9 cellular contexts compared by ENCODE assay signal in genomic region chr19:52370341-52370710, GRCh38. TPM values are rescaled to one million over a fixed set of nuclear protein-coding genes. Genes with fewer than 3 reads are reported as not detected.
A peak's percentile ranks its signal among the peaks of the same experiment; 100 is the strongest.
DNase-seq lines count a peak whose midpoint lies in the region; ATAC-seq, FAIRE-seq and TF ChIP-seq lines count a peak whose summit lies in the region.
"Had no signal": no experiment of that assay in that cellular context is flagged by ENCODE, and none has a peak within 500 bp of the region (broad histone marks: within the 10 kb centered on the region; RNA-seq: fewer than 3 reads in every experiment).

No MANE protein-coding gene starts in this region.

- no peak for TF ChIP-seq CTCF in K562 (IDR thresholded peaks at IDR 0.05 in 2 of 3, conservative IDR thresholded peaks at IDR 0.05 in 1 of 3; ENCODE audit: insufficient read depth in 2 of 3, low read depth in 1 of 3, low read length in 3 of 3)
- no peak for TF ChIP-seq CTCF in right lobe of liver (IDR thresholded peaks at IDR 0.05)
- TF ChIP-seq CTCF in thoracic aorta (IDR thresholded peaks at IDR 0.05): no peak

- H3K27me3 Mint-ChIP-seq in activated CD8-positive, alpha-beta memory T cell treated with anti-CD3 and anti-CD28 coated beads, Interleukin-2, amount 10 ng/mL, durations not matched to agents 7 days and 5 days: no peaks in the 10 kb centered on the region

- no peak overlapping the region for H3K27ac ChIP-seq in K562 (ENCODE audit: extremely low read depth, low read depth, low read length)
- peak overlapping the region; percentile 38 to 87 (median 66) for H3K27ac ChIP-seq in right lobe of liver
- peak overlapping the region; percentile 97 to 100 for H3K27ac ChIP-seq in thoracic aorta

- CTCF ChIA-PET in activated CD8-positive, alpha-beta memory T cell treated with anti-CD3 and anti-CD28 coated beads, Interleukin-2, amount 10 ng/mL, durations not matched to agents 7 days and 5 days (lab: Charles Lee): no interaction called here
- CTCF ChIA-PET in K562 (lab: Yijun Ruan, JAX; ENCODE audit: low intra/inter-chr PET ratio): no interaction called here

- H3K9me3 ChIP-seq in K562 (replicated peaks; ENCODE audit: control insufficient read depth, insufficient read depth, low read depth, low read length): no peaks in the 10 kb centered on the region; the same call in 1 of the 2 replicates
- H3K9me3 ChIP-seq in right lobe of liver: peaks cover 0 to 30% (median 3%) of the 10 kb centered on the region in 4 donors
- H3K9me3 ChIP-seq in thoracic aorta: peaks cover 41% of the 10 kb centered on the region

- H3K9me3 Mint-ChIP-seq in activated CD8-positive, alpha-beta memory T cell treated with anti-CD3 and anti-CD28 coated beads, Interleukin-2, amount 10 ng/mL, durations not matched to agents 7 days and 5 days (ENCODE audit: low read depth): peaks cover 34% of the 10 kb centered on the region

- peak overlapping the region; percentile 90 for H3K4me3 Mint-ChIP-seq in activated CD8-positive, alpha-beta memory T cell treated with anti-CD3 and anti-CD28 coated beads, Interleukin-2, amount 10 ng/mL, durations not matched to agents 7 days and 5 days

- peak overlapping the region; percentile 98 for H3K27ac Mint-ChIP-seq in activated CD8-positive, alpha-beta memory T cell treated with anti-CD3 and anti-CD28 coated beads, Interleukin-2, amount 10 ng/mL, durations not matched to agents 7 days and 5 days

- TF ChIP-seq POLR2A in K562 (conservative IDR thresholded peaks at IDR 0.05) (no peak), right lobe of liver (IDR thresholded peaks at IDR 0.05) (no peak)

- TF ChIP-seq RAD21 in K562 (CRISPR knock-in tag; conservative IDR thresholded peaks at IDR 0.05 in 1 of 2, IDR thresholded peaks at IDR 0.05 in 1 of 2): no peak

- no peak for DNase-seq in activated CD8-positive, alpha-beta memory T cell treated with anti-CD3 and anti-CD28 coated beads, Interleukin-2, amount 10 ng/mL, durations not matched to agents 7 days and 5 days
- no peak for DNase-seq in activated CD8-positive, alpha-beta memory T cell treated with anti-CD3 and anti-CD28 coated beads, Interleukin-2, amount 50 U/mL, for 48 hours
- DNase-seq in K562 (ENCODE audit: extremely low read depth in 1 of 4, low spot score in 3 of 4) (no peak), right lobe of liver (no peak), thoracic aorta (ENCODE audit: low spot score) (no peak), SKM-1 (lab: John Stamatoyannopoulos, UW; ENCODE audit: unreplicated experiment) (no peak)

- FAIRE-seq in K562 (lab: Jason Lieb, UNC): no peak

- POLR2A ChIA-PET in K562 (lab: Yijun Ruan, JAX): no interaction called here

- no TSS peak for BruUV-seq in K562 (replicated peaks; lab: Mats Ljungman, UMichigan)

- H4K20me1 ChIP-seq in K562 (replicated peaks; ENCODE audit: control insufficient read depth, insufficient read depth, low read length): no peaks in the 10 kb centered on the region

- no peak overlapping the region for H3K9ac ChIP-seq in K562 (ENCODE audit: insufficient read depth in 1 of 2, low read depth in 2 of 2, low read length in 2 of 2)

- H3K4me3 ChIP-seq in K562 (peak overlapping the region; percentile 23), right lobe of liver (peak overlapping the region; percentile 50 to 64 (median 54)), thoracic aorta (peak overlapping the region; percentile 99)

- H3K4me1 Mint-ChIP-seq in activated CD8-positive, alpha-beta memory T cell treated with anti-CD3 and anti-CD28 coated beads, Interleukin-2, amount 10 ng/mL, durations not matched to agents 7 days and 5 days: peaks cover 17% of the 10 kb centered on the region

- no peak for TF ChIP-seq EP300 in K562 (IDR thresholded peaks at IDR 0.05; ENCODE audit: low read length)

- peaks cover 67% of the 10 kb centered on the region for H3K36me3 Mint-ChIP-seq in activated CD8-positive, alpha-beta memory T cell treated with anti-CD3 and anti-CD28 coated beads, Interleukin-2, amount 10 ng/mL, durations not matched to agents 7 days and 5 days

- no peaks in the 10 kb centered on the region for H3K9me1 ChIP-seq in K562 (ENCODE audit: control insufficient read depth, insufficient read depth, low read length)

- H3K79me2 ChIP-seq in K562 (ENCODE audit: control insufficient read depth, insufficient read depth, low read length): no peaks in the 10 kb centered on the region

- H3K4me1 ChIP-seq in K562 (replicated peaks in 1 of 2; ENCODE audit: control insufficient read depth in 2 of 2, insufficient read depth in 2 of 2, low read length in 2 of 2) (no peaks in the 10 kb centered on the region), right lobe of liver (no peaks in the 10 kb centered on the region), thoracic aorta (ENCODE audit: control insufficient read depth in 1 of 2, low read depth in 2 of 2) (peaks cover 6 to 9% of the 10 kb centered on the region in 2 donors)

- ATAC-seq in activated CD8-positive, alpha-beta memory T cell treated with anti-CD3 and anti-CD28 coated beads, Interleukin-2, amount 10 ng/mL, durations not matched to agents 7 days and 5 days: no peak
- ATAC-seq in K562 (no peak), right lobe of liver (no peak), thoracic aorta (ENCODE audit: insufficient number of reproducible peaks, low FRiP score, low read depth) (no peak), HG02981 (IDR thresholded peaks at IDR 0.05; ENCODE audit: unreplicated experiment) (no peak), GM18861 (IDR thresholded peaks at IDR 0.05; ENCODE audit: unreplicated experiment) (no peak)
- ATAC-seq: HCT116 had no signal

- no peaks in the 10 kb centered on the region for H3K27me3 ChIP-seq in K562 (ENCODE audit: control insufficient read depth in 2 of 2, insufficient read depth in 2 of 2, low read length in 2 of 2)
- H3K27me3 ChIP-seq in right lobe of liver: no peaks in the 10 kb centered on the region
- no peaks in the 10 kb centered on the region for H3K27me3 ChIP-seq in thoracic aorta (replicated peaks; ENCODE audit: insufficient read depth)

- intact Hi-C loops in K562 (cut with micrococcal nuclease) (no loop called here), right lobe of liver (cut with DNase I) (no loop called here)

- no peak overlapping the region for H2AFZ ChIP-seq in K562 (ENCODE audit: low read depth, low read length)

- no peak overlapping the region for H3K4me2 ChIP-seq in K562 (ENCODE audit: insufficient read depth, low read length)

- WGBS in K562 (ENCODE audit: insufficient coverage, low coverage, missing lambda C conversion rate): 19% methylated on average over 7 of the region's 7 CpGs
- WGBS in right lobe of liver (ENCODE audit: insufficient coverage, low coverage, low lambda C conversion rate, missing lambda C conversion rate): 44% methylated on average over 7 of the region's 7 CpGs

- H3K36me3 ChIP-seq in K562 (ENCODE audit: control insufficient read depth, insufficient read depth, low read length): no peaks in the 10 kb centered on the region
- peaks cover 0 to 13% (median 0%) of the 10 kb centered on the region in 4 donors for H3K36me3 ChIP-seq in right lobe of liver
- peaks cover 26% of the 10 kb centered on the region for H3K36me3 ChIP-seq in thoracic aorta

- in situ Hi-C loops in K562 (cut with MboI): no loop called here

RNA-seq across cellular contexts. Expression of gene ZNF880, which starts 0.6 kb away (rescaled TPM):
- 10 to 100 TPM; 11.9 to 18.8 TPM for total RNA-seq in activated CD8-positive, alpha-beta memory T cell treated with anti-CD3 and anti-CD28 coated beads, Interleukin-2, amount 10 ng/mL, durations not matched to agents 7 days and 5 days
- total RNA-seq in K562 (2011; cell fraction: chromatin; rRNA removed; ENCODE audit: low replicate concordance): 1.4 and 1.6 TPM in 2 replicates
- 0.92 and 1.7 TPM in 2 replicates for total RNA-seq in K562 (2011; cell fraction: nucleolus; rRNA removed)
- total RNA-seq in K562 (2011; cell fraction: nucleoplasm; rRNA removed): 0.76 and 1.0 TPM in 2 replicates
- 0.29 TPM in 1 of 2 replicates, not detected in the other for total RNA-seq in K562 (2014; rRNA removed)
- total RNA-seq in K562 (2014; rRNA removed; fragmentation: Illumina TruSeq; extraction: Trizol): 0.41 and 0.51 TPM in 2 replicates
- total RNA-seq in K562 (2015; rRNA removed; fragmentation: Illumina TruSeq; extraction: Trizol): 0.11 and 0.76 TPM in 2 replicates
- total RNA-seq in K562 (2021): 0.40 and 0.47 TPM in 2 replicates
- polyA plus RNA-seq in K562 (2011; rRNA removed): 0.17 TPM in 1 of 2 replicates, not detected in the other
- 0.30 TPM in 1 of 2 replicates, not detected in the other for polyA plus RNA-seq in K562 (2011; cell fraction: cytosol; rRNA removed)
- 0.32 and 0.48 TPM in 2 replicates for polyA plus RNA-seq in K562 (2011; cell fraction: nucleus; rRNA removed)
- 0.68 and 0.72 TPM in 2 replicates for polyA plus RNA-seq in K562 (2012)
- 0.15 and 1.2 TPM in 2 replicates for polyA plus RNA-seq in K562 (2014; fragmentation: Illumina TruSeq; extraction: Trizol)
- 1 to 10 TPM in 1 of 2 experiments, under 1 TPM in 1; 0.79 to 1.9 TPM for polyA plus RNA-seq in K562 (2014; fragmentation: Nextera tagmentation; extraction: Ambion mirVana)
- 1.0 and 2.3 TPM in 2 replicates for polyA plus RNA-seq in K562 (2014; rRNA removed)
- 0.74 TPM in 1 of 2 replicates, not detected in the other for polyA minus RNA-seq in K562 (2011; rRNA and poly(A)+ RNA removed)
- polyA minus RNA-seq in K562 (2011; cell fraction: cytosol; rRNA and poly(A)+ RNA removed): not detected in 2 replicates
- polyA minus RNA-seq in K562 (2011; cell fraction: nucleus; rRNA and poly(A)+ RNA removed): 0.11 TPM in 1 of 2 replicates, not detected in the other
- 1 to 10 TPM; 1.0 to 2.9 (median 2.3) TPM for total RNA-seq in right lobe of liver
- total RNA-seq in thoracic aorta: 10 to 100 TPM; 14.6 to 23.7 TPM

RNA-seq across cellular contexts. Expression of gene ZNF528, which starts 27.3 kb away (rescaled TPM):
- 10 to 100 TPM; 11.7 to 15.0 TPM for total RNA-seq in activated CD8-positive, alpha-beta memory T cell treated with anti-CD3 and anti-CD28 coated beads, Interleukin-2, amount 10 ng/mL, durations not matched to agents 7 days and 5 days
- 4.4 and 6.6 TPM in 2 replicates for total RNA-seq in K562 (2011; cell fraction: chromatin; rRNA removed; ENCODE audit: low replicate concordance)
- 2.7 and 3.7 TPM in 2 replicates for total RNA-seq in K562 (2011; cell fraction: nucleolus; rRNA removed)
- total RNA-seq in K562 (2011; cell fraction: nucleoplasm; rRNA removed): 5.6 and 7.0 TPM in 2 replicates
- total RNA-seq in K562 (2014; rRNA removed): 1.5 and 2.2 TPM in 2 replicates
- total RNA-seq in K562 (2014; rRNA removed; fragmentation: Illumina TruSeq; extraction: Trizol): 3.9 and 4.2 TPM in 2 replicates
- total RNA-seq in K562 (2015; rRNA removed; fragmentation: Illumina TruSeq; extraction: Trizol): 2.4 and 2.6 TPM in 2 replicates
- 1.4 and 2.0 TPM in 2 replicates for total RNA-seq in K562 (2021)
- polyA plus RNA-seq in K562 (2011; rRNA removed): 0.87 and 1.5 TPM in 2 replicates
- 0.24 and 0.46 TPM in 2 replicates for polyA plus RNA-seq in K562 (2011; cell fraction: cytosol; rRNA removed)
- polyA plus RNA-seq in K562 (2011; cell fraction: nucleus; rRNA removed): 1.5 and 2.2 TPM in 2 replicates
- 1.1 and 5.0 TPM in 2 replicates for polyA plus RNA-seq in K562 (2012)
- polyA plus RNA-seq in K562 (2014; fragmentation: Illumina TruSeq; extraction: Trizol): 2.3 and 2.6 TPM in 2 replicates
- 1 to 10 TPM; 1.2 to 2.4 TPM for polyA plus RNA-seq in K562 (2014; fragmentation: Nextera tagmentation; extraction: Ambion mirVana)
- 1.6 and 2.6 TPM in 2 replicates for polyA plus RNA-seq in K562 (2014; rRNA removed)
- polyA minus RNA-seq in K562 (2011; rRNA and poly(A)+ RNA removed): 0.39 and 0.51 TPM in 2 replicates
- polyA minus RNA-seq in K562 (2011; cell fraction: cytosol; rRNA and poly(A)+ RNA removed): not detected in 2 replicates
- polyA minus RNA-seq in K562 (2011; cell fraction: nucleus; rRNA and poly(A)+ RNA removed): 1.1 and 1.6 TPM in 2 replicates
- total RNA-seq in right lobe of liver: 1 to 10 TPM; 1.9 to 7.5 (median 3.5) TPM
- 10 to 100 TPM; 31.7 to 43.4 TPM for total RNA-seq in thoracic aorta

RNA-seq across cellular contexts. Expression of gene ZNF610, which starts 34.3 kb away (rescaled TPM):
- total RNA-seq in activated CD8-positive, alpha-beta memory T cell treated with anti-CD3 and anti-CD28 coated beads, Interleukin-2, amount 10 ng/mL, durations not matched to agents 7 days and 5 days: 1 to 10 TPM; 1.4 to 2.0 TPM
- total RNA-seq in K562 (2011; cell fraction: chromatin; rRNA removed; ENCODE audit: low replicate concordance): not detected in 2 replicates
- total RNA-seq in K562 (2011; cell fraction: nucleolus; rRNA removed): not detected in 2 replicates
- not detected in 2 replicates for total RNA-seq in K562 (2011; cell fraction: nucleoplasm; rRNA removed)
- total RNA-seq in K562 (2014; rRNA removed) (not detected in 2 replicates), K562 (2014; rRNA removed; fragmentation: Illumina TruSeq; extraction: Trizol) (not detected in 2 replicates), K562 (2015; rRNA removed; fragmentation: Illumina TruSeq; extraction: Trizol) (not detected in 2 replicates), K562 (2021) (not detected in 2 replicates), right lobe of liver (under 1 TPM in 5 of 6 experiments, not detected in 1; 0.16 to 0.51 (median 0.39) TPM), thoracic aorta (1 to 10 TPM; 1.1 to 1.8 TPM)
- polyA plus RNA-seq in K562 (2011; rRNA removed) (not detected in 2 replicates), K562 (2014; fragmentation: Illumina TruSeq; extraction: Trizol) (not detected in 2 replicates), K562 (2014; fragmentation: Nextera tagmentation; extraction: Ambion mirVana) (not detected), K562 (2014; rRNA removed) (not detected in 2 replicates)
- polyA plus RNA-seq in K562 (2011; cell fraction: cytosol; rRNA removed): not detected in 2 replicates
- not detected in 2 replicates for polyA plus RNA-seq in K562 (2011; cell fraction: nucleus; rRNA removed)
- polyA plus RNA-seq in K562 (2012): not detected in 2 replicates
- polyA minus RNA-seq in K562 (2011; rRNA and poly(A)+ RNA removed): not detected in 2 replicates
- not detected in 2 replicates for polyA minus RNA-seq in K562 (2011; cell fraction: cytosol; rRNA and poly(A)+ RNA removed)
- polyA minus RNA-seq in K562 (2011; cell fraction: nucleus; rRNA and poly(A)+ RNA removed): not detected in 2 replicates

RNA-seq across cellular contexts. Expression of gene ZNF534, which starts 58.6 kb away (rescaled TPM):
- not detected for total RNA-seq in activated CD8-positive, alpha-beta memory T cell treated with anti-CD3 and anti-CD28 coated beads, Interleukin-2, amount 10 ng/mL, durations not matched to agents 7 days and 5 days
- total RNA-seq in K562 (2011; cell fraction: chromatin; rRNA removed; ENCODE audit: low replicate concordance): 1.5 and 4.0 TPM in 2 replicates
- total RNA-seq in K562 (2011; cell fraction: nucleolus; rRNA removed): 0.83 and 1.4 TPM in 2 replicates
- 0.88 and 1.4 TPM in 2 replicates for total RNA-seq in K562 (2011; cell fraction: nucleoplasm; rRNA removed)
- total RNA-seq in K562 (2014; rRNA removed): 0.24 TPM in 1 of 2 replicates, not detected in the other
- total RNA-seq in K562 (2014; rRNA removed; fragmentation: Illumina TruSeq; extraction: Trizol): 0.33 and 0.54 TPM in 2 replicates
- 0.25 and 0.34 TPM in 2 replicates for total RNA-seq in K562 (2015; rRNA removed; fragmentation: Illumina TruSeq; extraction: Trizol)
- total RNA-seq in K562 (2021): 0.29 and 0.40 TPM in 2 replicates
- 0.08 TPM in 2 replicates for polyA plus RNA-seq in K562 (2011; rRNA removed)
- polyA plus RNA-seq in K562 (2011; cell fraction: cytosol; rRNA removed): 0.03 and 0.15 TPM in 2 replicates
- 0.11 TPM in 1 of 2 replicates, not detected in the other for polyA plus RNA-seq in K562 (2011; cell fraction: nucleus; rRNA removed)
- 0.10 and 0.39 TPM in 2 replicates for polyA plus RNA-seq in K562 (2012)
- polyA plus RNA-seq in K562 (2014; fragmentation: Illumina TruSeq; extraction: Trizol): 0.19 and 0.46 TPM in 2 replicates
- polyA plus RNA-seq in K562 (2014; fragmentation: Nextera tagmentation; extraction: Ambion mirVana): under 1 TPM; 0.15 to 0.24 TPM
- polyA plus RNA-seq in K562 (2014; rRNA removed): 0.20 TPM in 1 of 2 replicates, not detected in the other
- polyA minus RNA-seq in K562 (2011; rRNA and poly(A)+ RNA removed): 0.32 and 0.33 TPM in 2 replicates
- not detected in 2 replicates for polyA minus RNA-seq in K562 (2011; cell fraction: cytosol; rRNA and poly(A)+ RNA removed)
- polyA minus RNA-seq in K562 (2011; cell fraction: nucleus; rRNA and poly(A)+ RNA removed): 0.13 and 0.22 TPM in 2 replicates
- total RNA-seq in right lobe of liver: under 1 TPM in 1 of 6 experiments, not detected in 5; 0.13 TPM
- under 1 TPM; 0.49 to 0.68 TPM for total RNA-seq in thoracic aorta

Comparison
In these comparisons a context has a peak if more than half of its experiments do, and no peak if none do; other contexts are left out.
1. H3K4me3 ChIP-seq: peak in every context shown above with its lines; median percentile 99 in thoracic aorta; 54 in right lobe of liver; 23 in K562.